8 cellular contexts compared by ENCODE assay signal in genomic region chr4:104490770-104491395, GRCh38. TPM values are rescaled to one million over a fixed set of nuclear protein-coding genes. Genes with fewer than 3 reads are reported as not detected.
A peak's percentile ranks its signal among the peaks of the same experiment; 100 is the strongest.
DNase-seq lines count a peak whose midpoint lies in the region; ATAC-seq and TF ChIP-seq lines count a peak whose summit lies in the region.

No MANE protein-coding gene starts in this region.

- peaks cover 72% of the 10 kb centered on the region for H3K27me3 ChIP-seq in mononuclear cell (ENCODE audit: insufficient read depth, low read length)

- ATAC-seq in GM19455 (IDR thresholded peaks at IDR 0.05; ENCODE audit: unreplicated experiment), result peak; percentile 33
- peak; percentile 13 for ATAC-seq in HG03520 (IDR thresholded peaks at IDR 0.05; ENCODE audit: unreplicated experiment)
- ATAC-seq in activated CD8-positive, alpha-beta memory T cell treated with anti-CD3 and anti-CD28 coated beads, Interleukin-2, amount 10 ng/mL, durations not matched to agents 7 days and 5 days, result peak; percentile 65

- peaks cover 22% of the 10 kb centered on the region for H3K4me1 Mint-ChIP-seq in activated CD8-positive, alpha-beta memory T cell treated with anti-CD3 and anti-CD28 coated beads, Interleukin-2, amount 10 ng/mL, durations not matched to agents 7 days and 5 days

- peak overlapping the region; percentile 48 for H3K4me3 ChIP-seq in epithelial cell of esophagus (ENCODE audit: low read length)
- H3K4me3 ChIP-seq in mononuclear cell (ENCODE audit: low read length), result peak overlapping the region; percentile 15

- DNase-seq in CD1c-positive myeloid dendritic cell (ENCODE audit: extremely low spot score) (peak; percentile 24), NCI-H774 (lab: John Stamatoyannopoulos, UW) (peak; percentile 39), epithelial cell of esophagus (ENCODE audit: low read depth) (peak; percentile 57), stromal cell of bone marrow (ENCODE audit: low read depth) (peak; percentile 6)
- peak; percentile 51 for DNase-seq in activated CD8-positive, alpha-beta memory T cell treated with anti-CD3 and anti-CD28 coated beads, Interleukin-2, amount 10 ng/mL, durations not matched to agents 7 days and 5 days

- H3K9me3 Mint-ChIP-seq in activated CD8-positive, alpha-beta memory T cell treated with anti-CD3 and anti-CD28 coated beads, Interleukin-2, amount 10 ng/mL, durations not matched to agents 7 days and 5 days (ENCODE audit: low read depth), result no peaks in the 10 kb centered on the region

- no peaks in the 10 kb centered on the region for H3K9me3 ChIP-seq in mononuclear cell (ENCODE audit: low read depth, low read length)

- CTCF ChIA-PET in activated CD8-positive, alpha-beta memory T cell treated with anti-CD3 and anti-CD28 coated beads, Interleukin-2, amount 10 ng/mL, durations not matched to agents 7 days and 5 days (lab: Charles Lee), result no interaction called here

- H3K4me3 Mint-ChIP-seq in activated CD8-positive, alpha-beta memory T cell treated with anti-CD3 and anti-CD28 coated beads, Interleukin-2, amount 10 ng/mL, durations not matched to agents 7 days and 5 days, result peak overlapping the region; percentile 64

- no peaks in the 10 kb centered on the region for H3K36me3 Mint-ChIP-seq in activated CD8-positive, alpha-beta memory T cell treated with anti-CD3 and anti-CD28 coated beads, Interleukin-2, amount 10 ng/mL, durations not matched to agents 7 days and 5 days

- no peak for TF ChIP-seq CTCF in epithelial cell of esophagus (IDR thresholded peaks at IDR 0.05; ENCODE audit: insufficient read depth, low read depth, low read length, missing control alignments)

- peaks cover 7% of the 10 kb centered on the region for H3K4me1 ChIP-seq in mononuclear cell (ENCODE audit: insufficient read depth, low read length)

- peaks cover 73% of the 10 kb centered on the region for H3K27me3 Mint-ChIP-seq in activated CD8-positive, alpha-beta memory T cell treated with anti-CD3 and anti-CD28 coated beads, Interleukin-2, amount 10 ng/mL, durations not matched to agents 7 days and 5 days

- H3K27ac Mint-ChIP-seq in activated CD8-positive, alpha-beta memory T cell treated with anti-CD3 and anti-CD28 coated beads, Interleukin-2, amount 10 ng/mL, durations not matched to agents 7 days and 5 days, result no peak overlapping the region

RNA-seq across cellular contexts. Expression of gene CXXC4, which starts 3.8 kb away (rescaled TPM):
- total RNA-seq in activated CD8-positive, alpha-beta memory T cell treated with anti-CD3 and anti-CD28 coated beads, Interleukin-2, amount 10 ng/mL, durations not matched to agents 7 days and 5 days, result not detected
- 0.21 TPM for total RNA-seq in mononuclear cell

Comparison
In these comparisons a context has a peak if more than half of its experiments do, and no peak if none do; other contexts are left out.
1. Peak in every context shown above with its lines: DNase-seq, ATAC-seq and H3K4me3 ChIP-seq.
2. DNase-seq: peak in every context shown above with its lines; median percentile 57 in epithelial cell of esophagus; 51 in activated CD8-positive, alpha-beta memory T cell treated with anti-CD3 and anti-CD28 coated beads, Interleukin-2, amount 10 ng/mL, durations not matched to agents 7 days and 5 days; 39 in NCI-H774; 24 in CD1c-positive myeloid dendritic cell; 6 in stromal cell of bone marrow.
3. ATAC-seq: peak in every context shown above with its lines; median percentile 65 in activated CD8-positive, alpha-beta memory T cell treated with anti-CD3 and anti-CD28 coated beads, Interleukin-2, amount 10 ng/mL, durations not matched to agents 7 days and 5 days; 33 in GM19455; 13 in HG03520.